ENCODE assay signal across 19 cellular contexts in genomic region chr15:55234104-55234799, GRCh38.
"Had no signal": no experiment of that assay in that cellular context is flagged by ENCODE, and none has a peak within 500 bp of the region (broad histone marks: within the 10 kb centered on the region; RNA-seq: fewer than 3 reads in every experiment).

No MANE protein-coding gene starts in this region.

- H3K27me3 ChIP-seq: brain microvascular endothelial cell, right atrium auricular region, upper lobe of left lung had no signal

- ATAC-seq: SK-N-SH treated with all-trans-retinoic acid at 6 μM for 48 hours, T-cell, WTC11 had no signal

- H3K4me1 ChIP-seq: prostate gland, right atrium auricular region had no signal

- H3K4me3 Mint-ChIP-seq: activated naive CD8-positive, alpha-beta T cell treated with anti-CD3 and anti-CD28 coated beads, Interleukin-2, amount 10 ng/mL, durations not matched to agents 7 days and 5 days; endodermal cell; mesothelial cell of epicardium; T-cell; WTC11 had no signal

- H3K27ac Mint-ChIP-seq: activated naive CD8-positive, alpha-beta T cell treated with anti-CD3 and anti-CD28 coated beads, Interleukin-2, amount 10 ng/mL, durations not matched to agents 7 days and 5 days; endodermal cell; mesothelial cell of epicardium; T-cell; WTC11 had no signal

- H3K27me3 Mint-ChIP-seq: activated naive CD8-positive, alpha-beta T cell treated with anti-CD3 and anti-CD28 coated beads, Interleukin-2, amount 10 ng/mL, durations not matched to agents 7 days and 5 days; T-cell had no signal

- H3K9me3 Mint-ChIP-seq: activated naive CD8-positive, alpha-beta T cell treated with anti-CD3 and anti-CD28 coated beads, Interleukin-2, amount 10 ng/mL, durations not matched to agents 7 days and 5 days; endodermal cell; T-cell; WTC11 had no signal

- H3K9me3 ChIP-seq: prostate gland, right atrium auricular region, thoracic aorta, upper lobe of left lung had no signal

- H3K36me3 ChIP-seq: brain microvascular endothelial cell, prostate gland, right atrium auricular region had no signal

- H3K36me3 Mint-ChIP-seq: WTC11 had no signal

- DNase-seq: activated CD4-positive, alpha-beta T cell treated with anti-CD3 and anti-CD28 coated beads for 48 hours; activated CD8-positive, alpha-beta memory T cell treated with anti-CD3 and anti-CD28 coated beads for 24 hours; activated CD8-positive, alpha-beta memory T cell treated with anti-CD3 and anti-CD28 coated beads, Interleukin-2, amount 50 U/mL, for 48 hours; activated naive CD4-positive, alpha-beta T cell; activated naive CD8-positive, alpha-beta T cell treated with anti-CD3 and anti-CD28 coated beads, Interleukin-2, amount 10 ng/mL, durations not matched to agents 7 days and 5 days; anterior cingulate cortex; brain microvascular endothelial cell; central memory CD4-positive, alpha-beta T cell; endodermal cell; foreskin fibroblast; stimulated activated CD4-positive, alpha-beta T cell treated with anti-CD3 and anti-CD28 coated beads, Interleukin-2, amount 100 ng/mL, for 24 hours; T-cell; upper lobe of left lung had no signal

- H3K4me1 Mint-ChIP-seq: mesothelial cell of epicardium had no signal

- H3K4me3 ChIP-seq: prostate gland, right atrium auricular region, thoracic aorta, upper lobe of left lung had no signal
